ENCODE assay signal across 16 cellular contexts in genomic region chr6:118372413-118372812, GRCh38.
DNase-seq lines count a peak whose midpoint lies in the region; ATAC-seq and TF ChIP-seq lines count a peak whose summit lies in the region.
"Had no signal": no experiment of that assay in that cellular context is flagged by ENCODE, and none has a peak within 500 bp of the region (broad histone marks: within the 10 kb centered on the region; RNA-seq: fewer than 3 reads in every experiment).

No MANE protein-coding gene starts in this region.

- no peaks in the 10 kb centered on the region for H3K79me2 ChIP-seq in mammary epithelial cell (ENCODE audit: insufficient read depth, low read length)
- H3K79me2 ChIP-seq: hepatocyte had no signal

- no TSS peak for BruUV-seq in mammary epithelial cell (replicated peaks; lab: Mats Ljungman, UMichigan)
- no TSS peak for BruUV-seq in Calu3 (replicated peaks; lab: Mats Ljungman, UMichigan)

- H4K20me1 ChIP-seq in mammary epithelial cell (ENCODE audit: insufficient read depth, low read length): no peaks in the 10 kb centered on the region

- dilution Hi-C loops in mammary epithelial cell (cut with HindIII; ENCODE audit: low sequenced_read_pairs): no loop called here

- H3K27me3 Mint-ChIP-seq in Calu3 (ENCODE audit: unreplicated experiment) (peaks cover 16% of the 10 kb centered on the region), T-helper 17 cell (no peaks in the 10 kb centered on the region)

- peak; percentile 35 for DNase-seq in AG20443 (ENCODE audit: low spot score)
- peak; percentile 75 for DNase-seq in LHCN-M2 (ENCODE audit: low read depth)
- peak; percentile 9 for DNase-seq in mammary epithelial cell
- DNase-seq in right atrium auricular region (ENCODE audit: low spot score): peak; percentile 71
- no peak for DNase-seq in SKM-1 treated with dmso at 0.1 percent for 144 hours (lab: John Stamatoyannopoulos, UW; ENCODE audit: unreplicated experiment)
- DNase-seq in Calu3: no peak
- no peak for DNase-seq in T-helper 17 cell
- DNase-seq: activated CD8-positive, alpha-beta T cell treated with anti-CD3 and anti-CD28 coated beads, Interleukin-2, amount 10 ng/mL, durations not matched to agents 7 days and 5 days; activated naive CD4-positive, alpha-beta T cell treated with anti-CD3 and anti-CD28 coated beads, Interleukin-2, amount 50 U/mL, for 16 hours; pancreas; stimulated activated CD4-positive, alpha-beta T cell treated with anti-CD3 and anti-CD28 coated beads, Interleukin-2, amount 100 ng/mL, for 24 hours; stimulated activated naive CD4-positive, alpha-beta T cell; T-helper 2 cell had no signal

- H3K27ac Mint-ChIP-seq in Calu3 (ENCODE audit: unreplicated experiment) (no peak overlapping the region), T-helper 17 cell (no peak overlapping the region)
- H3K27ac Mint-ChIP-seq: activated CD8-positive, alpha-beta T cell treated with anti-CD3 and anti-CD28 coated beads, Interleukin-2, amount 10 ng/mL, durations not matched to agents 7 days and 5 days had no signal

- in situ Hi-C loops in mammary epithelial cell (cut with MboI; ENCODE audit: low sequenced_read_pairs in 2 of 2): no loop called here

- no peaks in the 10 kb centered on the region for H3K4me1 Mint-ChIP-seq in Calu3 (ENCODE audit: low read depth, unreplicated experiment)
- H3K4me1 Mint-ChIP-seq in T-helper 17 cell: no peaks in the 10 kb centered on the region

- H3K27me3 ChIP-seq in mammary epithelial cell (ENCODE audit: insufficient read depth, low read length) (no peaks in the 10 kb centered on the region), right atrium auricular region (no peaks in the 10 kb centered on the region)
- H3K27me3 ChIP-seq: hepatocyte, pancreas had no signal

- no peaks in the 10 kb centered on the region for H3K36me3 Mint-ChIP-seq in Calu3 (ENCODE audit: insufficient read depth, unreplicated experiment)
- peaks cover 2% of the 10 kb centered on the region for H3K36me3 Mint-ChIP-seq in T-helper 17 cell (ENCODE audit: low read depth)

- H3K9ac ChIP-seq in mammary epithelial cell (ENCODE audit: insufficient read depth, low read length): no peak overlapping the region

- H3K4me3 Mint-ChIP-seq in Calu3 (ENCODE audit: low read depth, unreplicated experiment) (no peak overlapping the region), T-helper 17 cell (no peak overlapping the region)
- H3K4me3 Mint-ChIP-seq: activated CD8-positive, alpha-beta T cell treated with anti-CD3 and anti-CD28 coated beads, Interleukin-2, amount 10 ng/mL, durations not matched to agents 7 days and 5 days had no signal

- H3K36me3 ChIP-seq in mammary epithelial cell (ENCODE audit: insufficient read depth, low read length): no peaks in the 10 kb centered on the region
- no peaks in the 10 kb centered on the region for H3K36me3 ChIP-seq in right atrium auricular region
- H3K36me3 ChIP-seq: pancreas had no signal

- H3K27ac ChIP-seq in mammary epithelial cell (ENCODE audit: insufficient read depth, low read depth, low read length): no peak overlapping the region
- H3K27ac ChIP-seq in right atrium auricular region: peak overlapping the region; percentile 80 to 88
- H3K27ac ChIP-seq: C4-2B, hepatocyte, pancreas had no signal

- no peak for ATAC-seq in GM21723 (IDR thresholded peaks at IDR 0.05; ENCODE audit: unreplicated experiment)
- no peak for ATAC-seq in T-helper 17 cell
- ATAC-seq: activated CD8-positive, alpha-beta T cell treated with anti-CD3 and anti-CD28 coated beads, Interleukin-2, amount 10 ng/mL, durations not matched to agents 7 days and 5 days had no signal

- peaks cover 7% of the 10 kb centered on the region for H3K9me3 Mint-ChIP-seq in Calu3 (ENCODE audit: low read depth, unreplicated experiment)

- H3K9me3 ChIP-seq in mammary epithelial cell (replicated peaks; ENCODE audit: insufficient read depth, low read length): no peaks in the 10 kb centered on the region
- peaks cover 0 to 17% of the 10 kb centered on the region in 2 donors for H3K9me3 ChIP-seq in right atrium auricular region
- H3K9me3 ChIP-seq in T-helper 17 cell (ENCODE audit: control insufficient read depth, low read length, poor library complexity, severe bottlenecking): no peaks in the 10 kb centered on the region
- H3K9me3 ChIP-seq: pancreas had no signal

- no peak overlapping the region for H3K4me2 ChIP-seq in mammary epithelial cell (ENCODE audit: insufficient read depth, low read depth, low read length)
- H3K4me2 ChIP-seq: hepatocyte had no signal

- CTCF ChIA-PET in mammary epithelial cell (lab: Charles Lee; ENCODE audit: low non-redundant PET): no interaction called here
- CTCF ChIA-PET in Calu3 (lab: Charles Lee): no interaction called here

- TF ChIP-seq CTCF in mammary epithelial cell (conservative IDR thresholded peaks at IDR 0.05 in 1 of 2, IDR thresholded peaks at IDR 0.05 in 1 of 2; ENCODE audit: extremely low read depth in 1 of 2, insufficient read depth in 1 of 2, low read depth in 1 of 2, low read length in 2 of 2) (no peak), right atrium auricular region (IDR thresholded peaks at IDR 0.05) (no peak), Calu3 (IDR thresholded peaks at IDR 0.05; ENCODE audit: unreplicated experiment) (no peak)

- H3K4me3 ChIP-seq in mammary epithelial cell (replicated peaks in 1 of 3; ENCODE audit: insufficient read depth in 1 of 3, low read depth in 2 of 3, low read length in 3 of 3) (no peak overlapping the region), right atrium auricular region (no peak overlapping the region)
- H3K4me3 ChIP-seq: hepatocyte, pancreas had no signal

- intact Hi-C loops in mammary epithelial cell (cut with micrococcal nuclease) (no loop called here), Calu3 (cut with micrococcal nuclease; ENCODE audit: unreplicated experiment) (no loop called here)

- H2AFZ ChIP-seq in mammary epithelial cell (ENCODE audit: low read depth, low read length): no peak overlapping the region
- H2AFZ ChIP-seq: hepatocyte had no signal

- H3K4me1 ChIP-seq in mammary epithelial cell (ENCODE audit: insufficient read depth, low read length) (no peaks in the 10 kb centered on the region), right atrium auricular region (peaks cover 0 to 7% of the 10 kb centered on the region in 2 donors)
- H3K4me1 ChIP-seq: pancreas had no signal

Comparison
In these comparisons a context has a peak if more than half of its experiments do, and no peak if none do; other contexts are left out.
1. DNase-seq: peak in AG20443 (single experiment), LHCN-M2 (single experiment), mammary epithelial cell (single experiment) and right atrium auricular region (single experiment); none in SKM-1 treated with dmso at 0.1 percent for 144 hours (single experiment), Calu3 (single experiment) and T-helper 17 cell (0 of 3).